10 cellular contexts compared by ENCODE assay signal in genomic region chr3:52408466-52408865, GRCh38. TPM values are rescaled to one million over a fixed set of nuclear protein-coding genes. Genes with fewer than 3 reads are reported as not detected.
DNase-seq lines count a peak whose midpoint lies in the region; ATAC-seq and TF ChIP-seq lines count a peak whose summit lies in the region.
"Had no signal": no experiment of that assay in that cellular context is flagged by ENCODE, and none has a peak within 500 bp of the region (broad histone marks: within the 10 kb centered on the region; RNA-seq: fewer than 3 reads in every experiment).

No MANE protein-coding gene starts in this region.

- peaks cover 41% of the 10 kb centered on the region for H3K4me1 ChIP-seq in CD8-positive, alpha-beta memory T cell (ENCODE audit: insufficient read depth, low read length)
- H3K4me1 ChIP-seq in PC-3 (ENCODE audit: insufficient read depth, low read length) (peaks cover 30% of the 10 kb centered on the region), endodermal cell (ENCODE audit: control insufficient read depth, insufficient read depth, low read length) (peaks cover 11% of the 10 kb centered on the region), parathyroid adenoma (peaks cover 22% of the 10 kb centered on the region)

- H3K4me1 Mint-ChIP-seq in CD8-positive, alpha-beta memory T cell: peaks cover 32 to 48% (median 42%) of the 10 kb centered on the region in 3 donors
- peaks cover 17% of the 10 kb centered on the region for H3K4me1 Mint-ChIP-seq in endodermal cell

- POLR2A ChIA-PET in CD8-positive, alpha-beta memory T cell (lab: Charles Lee): no interaction called here
- POLR2A ChIA-PET in PC-3 (lab: Charles Lee; ENCODE audit: unreplicated experiment): no interaction called here

- WGBS in endodermal cell (ENCODE audit: insufficient coverage in 1 of 2, insufficient read length in 1 of 2), 2 experiments: 96 to 100% methylated on average over 6 to 8 of the region's 8 CpGs

- H3K9me3 Mint-ChIP-seq in CD8-positive, alpha-beta memory T cell: no peaks in the 10 kb centered on the region
- no peaks in the 10 kb centered on the region for H3K9me3 Mint-ChIP-seq in endodermal cell

- H3K36me3 ChIP-seq in CD8-positive, alpha-beta memory T cell (ENCODE audit: insufficient read depth, low read length): peaks cover 48% of the 10 kb centered on the region
- H3K36me3 ChIP-seq in PC-3 (ENCODE audit: low read depth, low read length) (peaks cover 41% of the 10 kb centered on the region), endodermal cell (ENCODE audit: control insufficient read depth, insufficient read depth, low read length) (peaks cover 51% of the 10 kb centered on the region), parathyroid adenoma (ENCODE audit: control insufficient read depth, insufficient read depth, low read length) (no peaks in the 10 kb centered on the region)

- H3K36me3 Mint-ChIP-seq in CD8-positive, alpha-beta memory T cell: peaks cover 3 to 55% (median 4%) of the 10 kb centered on the region in 3 donors
- peaks cover 43% of the 10 kb centered on the region for H3K36me3 Mint-ChIP-seq in endodermal cell (ENCODE audit: low read depth)

- peak overlapping the region; percentile 96; the same call in 1 of the 2 replicates for H3K9ac ChIP-seq in PC-3 (ENCODE audit: low read length)
- peak overlapping the region; percentile 89 for H3K9ac ChIP-seq in endodermal cell (ENCODE audit: extremely low read depth, low read length, poor library complexity, severe bottlenecking)
- H3K9ac ChIP-seq in parathyroid adenoma: no peak overlapping the region

- H3K27ac ChIP-seq in CD8-positive, alpha-beta memory T cell (ENCODE audit: low read depth, low read length): no peak overlapping the region
- no peak overlapping the region for H3K27ac ChIP-seq in PC-3 (ENCODE audit: low read length)
- H3K27ac ChIP-seq in endodermal cell (ENCODE audit: low read depth, low read length): no peak overlapping the region
- H3K27ac ChIP-seq in parathyroid adenoma: peak overlapping the region; percentile 24

- CTCF ChIA-PET in CD8-positive, alpha-beta memory T cell (lab: Charles Lee): no interaction called here
- CTCF ChIA-PET in PC-3 (lab: Charles Lee): no interaction called here

- no peaks in the 10 kb centered on the region for H3K9me2 ChIP-seq in PC-3 (replicated peaks; ENCODE audit: low read length)

- no peaks in the 10 kb centered on the region for H3K27me3 ChIP-seq in CD8-positive, alpha-beta memory T cell (ENCODE audit: insufficient read depth, low read length, poor library complexity, severe bottlenecking)
- H3K27me3 ChIP-seq in PC-3 (ENCODE audit: low read length): no peaks in the 10 kb centered on the region
- no peaks in the 10 kb centered on the region for H3K27me3 ChIP-seq in endodermal cell (ENCODE audit: control insufficient read depth, insufficient read depth, low read length, poor library complexity, severe bottlenecking)
- no peaks in the 10 kb centered on the region for H3K27me3 ChIP-seq in parathyroid adenoma (ENCODE audit: control insufficient read depth, insufficient read depth, low read length)
- H3K27me3 ChIP-seq: right lobe of liver had no signal

- no peaks in the 10 kb centered on the region for H3K9me3 ChIP-seq in CD8-positive, alpha-beta memory T cell (ENCODE audit: low read length)
- H3K9me3 ChIP-seq in PC-3 (ENCODE audit: low read length) (no peaks in the 10 kb centered on the region), endodermal cell (ENCODE audit: control insufficient read depth, low read length) (no peaks in the 10 kb centered on the region), parathyroid adenoma (ENCODE audit: control insufficient read depth, low read length) (no peaks in the 10 kb centered on the region)
- H3K9me3 ChIP-seq: right lobe of liver had no signal

- no peak for DNase-seq in CD8-positive, alpha-beta memory T cell
- DNase-seq in PC-3: no peak
- no peak for DNase-seq in endodermal cell
- no peak for DNase-seq in cortex of kidney (lab: John Stamatoyannopoulos, UW)
- DNase-seq in NCI-H2171 treated with DMSO at 0.1 percent for 48 hours (lab: John Stamatoyannopoulos, UW): no peak
- DNase-seq in DMS79 (lab: John Stamatoyannopoulos, UW): no peak
- DNase-seq in MV-4-11 (lab: John Stamatoyannopoulos, UW): no peak
- DNase-seq: NK-92 treated with Interleukin-12 subunit alpha and Interleukin-12 subunit beta, amount 100 ng/mL, for 24 hours had no signal

- H4K20me1 ChIP-seq in PC-3 (ENCODE audit: low read length): no peaks in the 10 kb centered on the region

- no TSS peak for BruUV-seq in PC-3 (replicated peaks; lab: Mats Ljungman, UMichigan)

- intact Hi-C loops in PC-3 (cut with micrococcal nuclease): no loop called here

- no peaks in the 10 kb centered on the region for H3F3A ChIP-seq in PC-3 (ENCODE audit: low read length, unreplicated experiment)

- no peaks in the 10 kb centered on the region for H3K27me3 Mint-ChIP-seq in CD8-positive, alpha-beta memory T cell
- H3K27me3 Mint-ChIP-seq in endodermal cell (ENCODE audit: insufficient read depth): no peaks in the 10 kb centered on the region

- TF ChIP-seq CTCF in PC-3 (conservative IDR thresholded peaks at IDR 0.05; ENCODE audit: low read depth, low read length): no peak
- TF ChIP-seq CTCF in endodermal cell (conservative IDR thresholded peaks at IDR 0.05): no peak
- no peak for TF ChIP-seq CTCF in parathyroid adenoma (IDR thresholded peaks at IDR 0.05)

- no peak for ATAC-seq in PC-3
- ATAC-seq: right lobe of liver had no signal

- peaks cover 40% of the 10 kb centered on the region for H3K79me2 ChIP-seq in PC-3 (ENCODE audit: low read length)
- H3K79me2 ChIP-seq in parathyroid adenoma: peaks cover 2% of the 10 kb centered on the region

- H2AFZ ChIP-seq in PC-3 (ENCODE audit: low read length): no peak overlapping the region
- H2AFZ ChIP-seq in parathyroid adenoma: no peak overlapping the region

- H3K4me2 ChIP-seq in PC-3 (ENCODE audit: low read length) (peak overlapping the region; percentile 99), parathyroid adenoma (ENCODE audit: low read length) (peak overlapping the region; percentile 98)

- peak overlapping the region; percentile 81 to 97 (median 92) for H3K27ac Mint-ChIP-seq in CD8-positive, alpha-beta memory T cell
- peak overlapping the region; percentile 86 for H3K27ac Mint-ChIP-seq in endodermal cell

- peak overlapping the region; percentile 80 to 99 (median 91) for H3K4me3 Mint-ChIP-seq in CD8-positive, alpha-beta memory T cell
- peak overlapping the region; percentile 80 for H3K4me3 Mint-ChIP-seq in endodermal cell

- H3K4me3 ChIP-seq in CD8-positive, alpha-beta memory T cell (ENCODE audit: low read length): peak overlapping the region; percentile 83
- peak overlapping the region; percentile 99; the same call in 1 of the 2 replicates for H3K4me3 ChIP-seq in PC-3 (ENCODE audit: low read length)
- peak overlapping the region; percentile 91 for H3K4me3 ChIP-seq in endodermal cell (ENCODE audit: low read length)
- H3K4me3 ChIP-seq in parathyroid adenoma (ENCODE audit: low read depth, low read length): no peak overlapping the region

RNA-seq across cellular contexts. Expression of gene BAP1, which starts 1.3 kb away (rescaled TPM):
- 100 to 1,000 TPM; 113 to 123 TPM for total RNA-seq in CD8-positive, alpha-beta memory T cell
- 25.5 TPM for polyA plus RNA-seq in CD8-positive, alpha-beta memory T cell
- total RNA-seq in PC-3 (2014; rRNA removed) (103 and 108 TPM in 2 replicates), endodermal cell (100 to 1,000 TPM in 1 of 2 donors, 10 to 100 TPM in 1; 94.5 to 100 TPM)
- 80.1 TPM for polyA plus RNA-seq in endodermal cell (2013, experiment 1 of 2)
- 71.0 TPM for polyA plus RNA-seq in endodermal cell (2013, experiment 2 of 2)

RNA-seq across cellular contexts. Expression of gene PHF7, which starts 2.0 kb away (rescaled TPM):
- total RNA-seq in CD8-positive, alpha-beta memory T cell: 10 to 100 TPM; 11.6 to 12.0 TPM
- 10.7 TPM for polyA plus RNA-seq in CD8-positive, alpha-beta memory T cell
- total RNA-seq in PC-3 (2014; rRNA removed): 7.3 and 8.5 TPM in 2 replicates
- 10 to 100 TPM; 10.9 to 12.7 TPM for total RNA-seq in endodermal cell
- 15.3 TPM for polyA plus RNA-seq in endodermal cell (2013, experiment 1 of 2)
- 17.0 TPM for polyA plus RNA-seq in endodermal cell (2013, experiment 2 of 2)

RNA-seq across cellular contexts. Expression of gene SEMA3G, which starts 36.4 kb away (rescaled TPM):
- under 1 TPM; 0.13 to 0.16 TPM for total RNA-seq in CD8-positive, alpha-beta memory T cell
- polyA plus RNA-seq in CD8-positive, alpha-beta memory T cell: not detected
- total RNA-seq in PC-3 (2014; rRNA removed) (0.77 and 1.6 TPM in 2 replicates), endodermal cell (1 to 10 TPM; 2.5 to 8.6 TPM)
- 1.9 TPM for polyA plus RNA-seq in endodermal cell (2013, experiment 1 of 2)
- polyA plus RNA-seq in endodermal cell (2013, experiment 2 of 2): 1.5 TPM

RNA-seq across cellular contexts. Expression of gene TNNC1, which starts 45.4 kb away (rescaled TPM):
- 1 to 10 TPM; 2.2 to 2.3 TPM for total RNA-seq in CD8-positive, alpha-beta memory T cell
- not detected for polyA plus RNA-seq in CD8-positive, alpha-beta memory T cell
- total RNA-seq in PC-3 (2014; rRNA removed) (1.9 and 4.9 TPM in 2 replicates), endodermal cell (10 to 100 TPM; 44.8 to 64.6 TPM)
- polyA plus RNA-seq in endodermal cell (2013, experiment 1 of 2): 30.4 TPM
- 36.1 TPM for polyA plus RNA-seq in endodermal cell (2013, experiment 2 of 2)

RNA-seq across cellular contexts. Expression of gene NISCH, which starts 46.9 kb away (rescaled TPM):
- 10 to 100 TPM; 65.7 to 66.2 TPM for total RNA-seq in CD8-positive, alpha-beta memory T cell
- 31.6 TPM for polyA plus RNA-seq in CD8-positive, alpha-beta memory T cell
- total RNA-seq in PC-3 (2014; rRNA removed) (60.4 and 65.3 TPM in 2 replicates), endodermal cell (100 to 1,000 TPM; 151 to 156 TPM)
- 124 TPM for polyA plus RNA-seq in endodermal cell (2013, experiment 1 of 2)
- 99.4 TPM for polyA plus RNA-seq in endodermal cell (2013, experiment 2 of 2)
